Comparison of ENCODE assay signal across 8 cellular contexts in genomic region chr12:55931780-55932545, GRCh38. TPM values are rescaled to one million over a fixed set of nuclear protein-coding genes. Genes with fewer than 3 reads are reported as not detected.
DNase-seq lines count a peak whose midpoint lies in the region; ATAC-seq and TF ChIP-seq lines count a peak whose summit lies in the region.

No MANE protein-coding gene starts in this region.

- H3K9me3 ChIP-seq in colonic mucosa: no peaks in the 10 kb centered on the region

- no peak for TF ChIP-seq CTCF in colonic mucosa (IDR thresholded peaks at IDR 0.05)

- DNase-seq in ACHN (peak; percentile 60), T follicular helper cell (ENCODE audit: low read depth) (peak; percentile 19), colonic mucosa (peak; percentile 70), left kidney (ENCODE audit: low read depth, low spot score) (peak; percentile 69)
- peak in 1 of 2 donors; percentile 64 for DNase-seq in stimulated activated effector memory CD8-positive, alpha-beta T cell treated with anti-CD3 and anti-CD28 coated beads, Interleukin-12 subunit alpha, Interleukin-12 subunit beta, amount 100 ng/mL, for 72 hours (ENCODE audit: low spot score in 2 of 2)

- peak overlapping the region; percentile 70 for H3K4me3 ChIP-seq in colonic mucosa

- H3K27ac ChIP-seq in colonic mucosa: peak overlapping the region; percentile 99

- intact Hi-C loops in colonic mucosa (cut with DNase I): no loop called here

- in situ Hi-C loops in ACHN (cut with HindIII; ENCODE audit: low pct_ligation_motif_present, low pct_unique_long_range_greater_than_20kb, low sequenced_read_pairs): no loop called here

- H3K36me3 ChIP-seq in colonic mucosa: no peaks in the 10 kb centered on the region

- H3K27ac Mint-ChIP-seq in stimulated activated effector memory CD8-positive, alpha-beta T cell treated with anti-CD3 and anti-CD28 coated beads, Interleukin-12 subunit alpha, Interleukin-12 subunit beta, amount 100 ng/mL, for 72 hours: peak overlapping the region; percentile 99

- H3K9me3 Mint-ChIP-seq in stimulated activated effector memory CD8-positive, alpha-beta T cell treated with anti-CD3 and anti-CD28 coated beads, Interleukin-12 subunit alpha, Interleukin-12 subunit beta, amount 100 ng/mL, for 72 hours: no peaks in the 10 kb centered on the region

- peak overlapping the region; percentile 87 for H3K9ac ChIP-seq in colonic mucosa (ENCODE audit: low read depth in 2 of 2, low read length in 2 of 2)

- H3K36me3 Mint-ChIP-seq in stimulated activated effector memory CD8-positive, alpha-beta T cell treated with anti-CD3 and anti-CD28 coated beads, Interleukin-12 subunit alpha, Interleukin-12 subunit beta, amount 100 ng/mL, for 72 hours: peaks cover 82% of the 10 kb centered on the region

- peak overlapping the region; percentile 100 for H3K4me3 Mint-ChIP-seq in stimulated activated effector memory CD8-positive, alpha-beta T cell treated with anti-CD3 and anti-CD28 coated beads, Interleukin-12 subunit alpha, Interleukin-12 subunit beta, amount 100 ng/mL, for 72 hours

- H3K4me1 ChIP-seq in colonic mucosa: peaks cover 33% of the 10 kb centered on the region

- H3K4me1 Mint-ChIP-seq in stimulated activated effector memory CD8-positive, alpha-beta T cell treated with anti-CD3 and anti-CD28 coated beads, Interleukin-12 subunit alpha, Interleukin-12 subunit beta, amount 100 ng/mL, for 72 hours: peaks cover 67% of the 10 kb centered on the region

- ATAC-seq in stimulated activated effector memory CD8-positive, alpha-beta T cell treated with anti-CD3 and anti-CD28 coated beads, Interleukin-12 subunit alpha, Interleukin-12 subunit beta, amount 100 ng/mL, for 72 hours: no peak
- ATAC-seq in HG02938 (IDR thresholded peaks at IDR 0.05; ENCODE audit: unreplicated experiment) (no peak), GM18861 (IDR thresholded peaks at IDR 0.05; ENCODE audit: unreplicated experiment) (no peak)

- peak; percentile 33 for TF ChIP-seq POLR2A in GM15510 (IDR thresholded peaks at IDR 0.05; ENCODE audit: borderline replicate concordance, extremely low read depth, insufficient read length)

- H3K27me3 ChIP-seq in colonic mucosa: no peaks in the 10 kb centered on the region

RNA-seq across cellular contexts. Expression of gene DGKA, which starts 1.0 kb away (rescaled TPM):
- 10 to 100 TPM; 80.2 to 91.2 TPM for total RNA-seq in colonic mucosa

RNA-seq across cellular contexts. Expression of gene PYM1, which starts 4.3 kb away (rescaled TPM):
- total RNA-seq in colonic mucosa: 10 to 100 TPM; 44.0 to 49.3 TPM

RNA-seq across cellular contexts. Expression of gene PMEL, which starts 33.9 kb away (rescaled TPM):
- total RNA-seq in colonic mucosa: 1 to 10 TPM; 3.4 to 3.8 TPM

RNA-seq across cellular contexts. Expression of gene CDK2, which starts 34.7 kb away (rescaled TPM):
- 10 to 100 TPM; 20.9 to 48.9 TPM for total RNA-seq in colonic mucosa

RNA-seq across cellular contexts. Expression of gene RAB5B, which starts 41.9 kb away (rescaled TPM):
- total RNA-seq in colonic mucosa: 100 to 1,000 TPM; 112 to 178 TPM
